Comparison of ENCODE assay signal across 8 cellular contexts in genomic region chr2:189657867-189658266, GRCh38. TPM values are rescaled to one million over a fixed set of nuclear protein-coding genes. Genes with fewer than 3 reads are reported as not detected.
DNase-seq lines count a peak whose midpoint lies in the region; ATAC-seq lines count a peak whose summit lies in the region.

No MANE protein-coding gene starts in this region.

- peaks cover 39% of the 10 kb centered on the region for H3K4me1 Mint-ChIP-seq in activated CD4-positive, alpha-beta T cell treated with anti-CD3 and anti-CD28 coated beads, Interleukin-2, amount 10 ng/mL, durations not matched to agents 7 days and 5 days

- CTCF ChIA-PET in activated CD4-positive, alpha-beta T cell treated with anti-CD3 and anti-CD28 coated beads, Interleukin-2, amount 10 ng/mL, durations not matched to agents 7 days and 5 days (lab: Charles Lee): interaction anchor here (1.1 to 5.1 kb wide), 5 partner anchors 9 to 171 kb away, joined by 3 to 37 read pairs (median 4); partner anchors contain the start of gene OSGEPL1

- no peaks in the 10 kb centered on the region for H3K27me3 Mint-ChIP-seq in activated CD4-positive, alpha-beta T cell treated with anti-CD3 and anti-CD28 coated beads, Interleukin-2, amount 10 ng/mL, durations not matched to agents 7 days and 5 days

- peaks cover 6% of the 10 kb centered on the region for H3K9me3 Mint-ChIP-seq in activated CD4-positive, alpha-beta T cell treated with anti-CD3 and anti-CD28 coated beads, Interleukin-2, amount 10 ng/mL, durations not matched to agents 7 days and 5 days

- peak overlapping the region; percentile 45 for H3K4me3 Mint-ChIP-seq in activated CD4-positive, alpha-beta T cell treated with anti-CD3 and anti-CD28 coated beads, Interleukin-2, amount 10 ng/mL, durations not matched to agents 7 days and 5 days

- H3K27ac Mint-ChIP-seq in activated CD4-positive, alpha-beta T cell treated with anti-CD3 and anti-CD28 coated beads, Interleukin-2, amount 10 ng/mL, durations not matched to agents 7 days and 5 days: peak overlapping the region; percentile 85

- peak; percentile 77 for DNase-seq in activated CD4-positive, alpha-beta T cell treated with anti-CD3 and anti-CD28 coated beads, Interleukin-2, amount 10 ng/mL, durations not matched to agents 7 days and 5 days
- DNase-seq in islet precursor cell (peak; percentile 83), NCI-H2196 treated with DMSO at 0.1 percent for 48 hours (lab: John Stamatoyannopoulos, UW; ENCODE audit: unreplicated experiment) (no peak), NCI-H510A treated with DMSO at 0.1 percent for 48 hours (lab: John Stamatoyannopoulos, UW) (no peak), GM19238 (ENCODE audit: insufficient read length, low spot score) (no peak), NCI-H2227 treated with DMSO at 0.1 percent for 48 hours (lab: John Stamatoyannopoulos, UW) (no peak)

- POLR2A ChIA-PET in activated CD4-positive, alpha-beta T cell treated with anti-CD3 and anti-CD28 coated beads, Interleukin-2, amount 10 ng/mL, durations not matched to agents 7 days and 5 days (lab: Charles Lee): interaction anchor here (0.9 kb wide), 1 partner anchor 77 kb away, joined by 3 read pairs; the partner anchor contains the start of gene SLC40A1

- ATAC-seq in GM19395 (IDR thresholded peaks at IDR 0.05; ENCODE audit: unreplicated experiment) (peak; percentile 52), HG03159 (IDR thresholded peaks at IDR 0.05; ENCODE audit: unreplicated experiment) (peak; percentile 45)

- H3K36me3 Mint-ChIP-seq in activated CD4-positive, alpha-beta T cell treated with anti-CD3 and anti-CD28 coated beads, Interleukin-2, amount 10 ng/mL, durations not matched to agents 7 days and 5 days (ENCODE audit: low read depth): peaks cover 3% of the 10 kb centered on the region

RNA-seq across cellular contexts. Expression of gene ASNSD1, which starts 3.4 kb away (rescaled TPM):
- 10 to 100 TPM; 34.8 to 40.3 TPM for total RNA-seq in activated CD4-positive, alpha-beta T cell treated with anti-CD3 and anti-CD28 coated beads, Interleukin-2, amount 10 ng/mL, durations not matched to agents 7 days and 5 days

RNA-seq across cellular contexts. Expression of gene ANKAR, which starts 16.6 kb away (rescaled TPM):
- total RNA-seq in activated CD4-positive, alpha-beta T cell treated with anti-CD3 and anti-CD28 coated beads, Interleukin-2, amount 10 ng/mL, durations not matched to agents 7 days and 5 days: 1 to 10 TPM; 4.0 to 4.8 TPM

Comparison
In these comparisons a context has a peak if more than half of its experiments do, and no peak if none do; other contexts are left out.
1. DNase-seq: peak in activated CD4-positive, alpha-beta T cell treated with anti-CD3 and anti-CD28 coated beads, Interleukin-2, amount 10 ng/mL, durations not matched to agents 7 days and 5 days (single experiment) and islet precursor cell (single experiment); none in NCI-H2196 treated with DMSO at 0.1 percent for 48 hours (single experiment), NCI-H510A treated with DMSO at 0.1 percent for 48 hours (single experiment), GM19238 (single experiment) and NCI-H2227 treated with DMSO at 0.1 percent for 48 hours (single experiment).